In genomic region chr6:33018904-33019303, GRCh38 we compare ENCODE assay signal across 8 cellular contexts.
DNase-seq lines count a peak whose midpoint lies in the region; ATAC-seq lines count a peak whose summit lies in the region.

No MANE protein-coding gene starts in this region.

- peak; percentile 64 for ATAC-seq in HG03432 (IDR thresholded peaks at IDR 0.05; ENCODE audit: unreplicated experiment)

- peak; percentile 35 for DNase-seq in NCI-H748 (lab: John Stamatoyannopoulos, UW; ENCODE audit: unreplicated experiment)
- no peak for DNase-seq in NCI-H748 treated with DMSO at 0.1 percent for 48 hours (lab: John Stamatoyannopoulos, UW)
- peak; percentile 29 to 37 for DNase-seq in activated CD4-positive, alpha-beta T cell treated with anti-CD3 and anti-CD28 coated beads, Interleukin-2, amount 50 U/mL, for 4 hours
- peak; percentile 45 for DNase-seq in foreskin melanocyte
- peak; percentile 61 for DNase-seq in putamen (ENCODE audit: low spot score)
- DNase-seq in SHP77 (lab: John Stamatoyannopoulos, UW), result no peak
- no peak for DNase-seq in NCI-H1417 (lab: John Stamatoyannopoulos, UW)

Comparison
In these comparisons a context has a peak if more than half of its experiments do, and no peak if none do; other contexts are left out.
1. DNase-seq: peak in NCI-H748 (single experiment), activated CD4-positive, alpha-beta T cell treated with anti-CD3 and anti-CD28 coated beads, Interleukin-2, amount 50 U/mL, for 4 hours (2 of 2), foreskin melanocyte (single experiment) and putamen (single experiment); none in NCI-H748 treated with DMSO at 0.1 percent for 48 hours (single experiment), SHP77 (0 of 2) and NCI-H1417 (0 of 3).